Comparison of ENCODE assay signal across 24 cellular contexts in the genomic region with DNA sequence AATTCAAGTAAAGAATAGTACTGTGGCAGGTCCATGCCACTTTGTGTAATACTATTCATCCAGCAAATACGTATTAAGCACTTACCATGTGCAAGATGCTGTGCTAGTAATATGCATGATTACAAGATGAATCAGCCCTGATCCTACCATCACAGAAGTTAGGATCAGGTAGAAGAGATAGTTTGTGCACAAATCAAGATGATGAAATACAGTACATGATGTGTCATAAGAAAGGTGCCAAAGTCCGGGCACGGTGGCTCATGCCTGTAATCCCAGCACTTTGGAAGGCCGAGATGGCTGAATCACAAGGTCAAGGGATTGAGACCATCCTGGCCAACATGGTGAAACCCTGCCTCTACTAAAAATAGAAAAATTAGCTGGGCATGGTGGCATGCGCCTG. TPM values are rescaled to one million over a fixed set of nuclear protein-coding genes. Genes with fewer than 3 reads are reported as not detected.
DNase-seq lines count a peak whose midpoint lies in the region; FAIRE-seq and TF ChIP-seq lines count a peak whose summit lies in the region.
"Had no signal": no experiment of that assay in that cellular context is flagged by ENCODE, and none has a peak within 500 bp of the region (broad histone marks: within the 10 kb centered on the region; RNA-seq: fewer than 3 reads in every experiment).

No MANE protein-coding gene starts in this region.

- DNase-seq in H54 (ENCODE audit: insufficient read length, low spot score) (peak; percentile 25), RPMI7951 (ENCODE audit: low read depth) (peak; percentile 36), fibroblast of gingiva (ENCODE audit: low read depth) (peak; percentile 12), ureter (ENCODE audit: low spot score) (no peak), NCI-H2081 (lab: John Stamatoyannopoulos, UW) (no peak), NCI-H1417 (lab: John Stamatoyannopoulos, UW) (no peak)
- no peak for DNase-seq in activated T-cell treated with anti-CD3 and anti-CD28 coated beads, Interleukin-2, amount 50 U/mL, for 48 hours
- DNase-seq: activated naive CD4-positive, alpha-beta T cell treated with Interleukin-2 at 50 U/mL for 16 hours; activated T-cell treated with anti-CD3 and anti-CD28 coated beads for 4 hours; aorta; cerebellar nuclear complex; effector memory CD4-positive, alpha-beta T cell; GDM1; NCI-H1092; NCI-H2107; NCI-H526; nucleus accumbens; right cardiac atrium; SHP77; stimulated activated naive CD4-positive, alpha-beta T cell; T-cell; tibial artery had no signal

- no peak for TF ChIP-seq POLR2A in H54 (IDR thresholded peaks at IDR 0.05; ENCODE audit: low read depth, low read length)

- FAIRE-seq in H54 (lab: Jason Lieb, UNC), result peak; percentile 81
- FAIRE-seq: GM12892, islet of Langerhans had no signal

RNA-seq across cellular contexts. Expression of gene COG4, which starts 10.9 kb away (rescaled TPM):
- total RNA-seq in RPMI7951 (2014; rRNA removed; shearing (Covaris generic)), result 71.3 and 73.2 TPM in 2 replicates
- total RNA-seq in ureter, result 49.6 TPM

RNA-seq across cellular contexts. Expression of gene SF3B3, which starts 11.2 kb away (rescaled TPM):
- total RNA-seq in RPMI7951 (2014; rRNA removed; shearing (Covaris generic)), result 152 and 218 TPM in 2 replicates
- 382 TPM for total RNA-seq in ureter

RNA-seq across cellular contexts. Expression of gene FCSK, which starts 58.1 kb away (rescaled TPM):
- 3.9 and 6.4 TPM in 2 replicates for total RNA-seq in RPMI7951 (2014; rRNA removed; shearing (Covaris generic))
- 29.7 TPM for total RNA-seq in ureter

Comparison
In these comparisons a context has a peak if more than half of its experiments do, and no peak if none do; other contexts are left out.
1. DNase-seq: peak in H54 (single experiment), RPMI7951 (single experiment) and fibroblast of gingiva (single experiment); none in activated T-cell treated with anti-CD3 and anti-CD28 coated beads, Interleukin-2, amount 50 U/mL, for 48 hours (0 of 2), ureter (single experiment), NCI-H2081 (0 of 2) and NCI-H1417 (0 of 3).